36 cellular contexts compared by ENCODE assay signal in the genomic region with DNA sequence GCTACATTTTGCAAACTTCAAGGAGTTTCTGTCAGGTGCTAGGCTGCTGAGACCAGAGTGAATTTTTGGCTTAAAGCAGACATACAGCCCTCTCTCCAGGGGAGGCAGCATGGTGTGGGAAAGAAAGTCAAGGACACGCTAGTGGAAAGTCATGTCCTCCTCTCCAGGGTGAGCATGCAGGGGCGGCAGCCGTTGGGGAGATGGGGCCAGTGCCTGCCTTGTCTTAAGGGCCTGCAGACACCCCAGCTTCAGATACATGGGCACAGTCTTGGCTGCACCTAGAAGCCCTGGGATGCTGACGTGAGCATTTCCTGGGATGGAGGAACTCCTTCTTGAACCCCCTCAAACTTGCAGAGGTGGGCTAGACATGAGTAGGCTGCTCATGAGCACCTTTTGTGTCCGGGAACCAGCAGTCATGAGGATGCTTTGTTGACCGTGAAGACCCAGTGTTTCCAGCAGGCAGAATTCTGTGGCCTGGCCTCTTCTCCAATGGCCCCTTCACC. TPM values are rescaled to one million over a fixed set of nuclear protein-coding genes. Genes with fewer than 3 reads are reported as not detected.
"Had no signal": no experiment of that assay in that cellular context is flagged by ENCODE, and none has a peak within 500 bp of the region (broad histone marks: within the 10 kb centered on the region; RNA-seq: fewer than 3 reads in every experiment).

No MANE protein-coding gene starts in this region.

- H3K36me3 Mint-ChIP-seq: activated naive CD4-positive, alpha-beta T cell treated with anti-CD3 and anti-CD28 coated beads, Interleukin-2, amount 10 ng/mL, durations not matched to agents 7 days and 5 days; activated naive CD8-positive, alpha-beta T cell had no signal

- H3K9me3 Mint-ChIP-seq: activated CD4-positive, alpha-beta T cell treated with anti-CD3 and anti-CD28 coated beads, Interleukin-2, amount 10 ng/mL, durations not matched to agents 24 days and 14 days; activated CD8-positive, alpha-beta T cell treated with anti-CD3 and anti-CD28 coated beads for 36 hours; activated naive CD4-positive, alpha-beta T cell treated with anti-CD3 and anti-CD28 coated beads, Interleukin-2, amount 10 ng/mL, durations not matched to agents 7 days and 5 days; activated naive CD8-positive, alpha-beta T cell treated with anti-CD3 and anti-CD28 coated beads, Interleukin-2, amount 50 U/mL, for 24 hours; activated T-cell treated with anti-CD3 and anti-CD28 coated beads, Interleukin-2, amount 50 U/mL, for 72 hours; activated T-helper 17 cell treated with anti-CD3 and anti-CD28 coated beads, Interleukin-2, amount 50 U/mL, for 72 hours; central memory CD8-positive, alpha-beta T cell had no signal

- H3K4me3 ChIP-seq: Peyer's patch had no signal

- ATAC-seq: activated CD8-positive, alpha-beta T cell treated with anti-CD3 and anti-CD28 coated beads for 36 hours; activated naive CD8-positive, alpha-beta T cell treated with anti-CD3 and anti-CD28 coated beads, Interleukin-2, amount 50 U/mL, for 24 hours; activated T-cell treated with anti-CD3 and anti-CD28 coated beads, Interleukin-2, amount 50 U/mL, for 72 hours; activated T-helper 17 cell treated with anti-CD3 and anti-CD28 coated beads, Interleukin-2, amount 50 U/mL, for 72 hours; PC-3 had no signal

- H3K4me1 ChIP-seq: Peyer's patch had no signal

- H3K27ac Mint-ChIP-seq: activated CD4-positive, alpha-beta T cell treated with anti-CD3 and anti-CD28 coated beads, Interleukin-2, amount 10 ng/mL, durations not matched to agents 24 days and 14 days; activated CD8-positive, alpha-beta T cell treated with anti-CD3 and anti-CD28 coated beads for 36 hours; activated naive CD4-positive, alpha-beta T cell treated with anti-CD3 and anti-CD28 coated beads, Interleukin-2, amount 10 ng/mL, durations not matched to agents 7 days and 5 days; activated naive CD8-positive, alpha-beta T cell; activated naive CD8-positive, alpha-beta T cell treated with anti-CD3 and anti-CD28 coated beads, Interleukin-2, amount 50 U/mL, for 24 hours; activated T-cell treated with anti-CD3 and anti-CD28 coated beads, Interleukin-2, amount 50 U/mL, for 72 hours; activated T-helper 17 cell treated with anti-CD3 and anti-CD28 coated beads, Interleukin-2, amount 50 U/mL, for 72 hours had no signal

- H3K4me3 Mint-ChIP-seq: activated CD4-positive, alpha-beta T cell treated with anti-CD3 and anti-CD28 coated beads, Interleukin-2, amount 10 ng/mL, durations not matched to agents 24 days and 14 days; activated CD8-positive, alpha-beta T cell treated with anti-CD3 and anti-CD28 coated beads for 36 hours; activated naive CD4-positive, alpha-beta T cell treated with anti-CD3 and anti-CD28 coated beads, Interleukin-2, amount 10 ng/mL, durations not matched to agents 7 days and 5 days; activated naive CD8-positive, alpha-beta T cell; activated naive CD8-positive, alpha-beta T cell treated with anti-CD3 and anti-CD28 coated beads, Interleukin-2, amount 50 U/mL, for 24 hours; activated T-cell treated with anti-CD3 and anti-CD28 coated beads, Interleukin-2, amount 50 U/mL, for 72 hours; activated T-helper 17 cell treated with anti-CD3 and anti-CD28 coated beads, Interleukin-2, amount 50 U/mL, for 72 hours; central memory CD8-positive, alpha-beta T cell had no signal

- H3K27me3 Mint-ChIP-seq: activated CD4-positive, alpha-beta T cell treated with anti-CD3 and anti-CD28 coated beads, Interleukin-2, amount 10 ng/mL, durations not matched to agents 24 days and 14 days had no signal

- H3K27me3 ChIP-seq: brain microvascular endothelial cell, Peyer's patch had no signal

- H3K4me1 Mint-ChIP-seq: activated CD4-positive, alpha-beta T cell treated with anti-CD3 and anti-CD28 coated beads, Interleukin-2, amount 10 ng/mL, durations not matched to agents 24 days and 14 days; activated naive CD4-positive, alpha-beta T cell treated with anti-CD3 and anti-CD28 coated beads, Interleukin-2, amount 10 ng/mL, durations not matched to agents 7 days and 5 days; activated naive CD8-positive, alpha-beta T cell treated with anti-CD3 and anti-CD28 coated beads, Interleukin-2, amount 50 U/mL, for 24 hours; activated T-helper 17 cell treated with anti-CD3 and anti-CD28 coated beads, Interleukin-2, amount 50 U/mL, for 72 hours; central memory CD8-positive, alpha-beta T cell had no signal

- H3K27ac ChIP-seq: brain microvascular endothelial cell, KMS-11, Peyer's patch, WERI-Rb-1 had no signal

- DNase-seq: activated CD4-positive, alpha-beta T cell treated with anti-CD3 and anti-CD28 coated beads, Interleukin-2, amount 10 ng/mL, durations not matched to agents 24 days and 14 days; activated CD4-positive, alpha-beta T cell treated with anti-CD3 and anti-CD28 coated beads, Interleukin-2, amount 50 U/mL, for 4 hours; activated CD8-positive, alpha-beta T cell treated with anti-CD3 and anti-CD28 coated beads for 36 hours; activated naive CD4-positive, alpha-beta T cell treated with anti-CD3 and anti-CD28 coated beads, Interleukin-2, amount 10 ng/mL, durations not matched to agents 7 days and 5 days; activated naive CD8-positive, alpha-beta T cell treated with anti-CD3 and anti-CD28 coated beads, Interleukin-2, amount 50 U/mL, for 24 hours; activated T-cell treated with anti-CD3 and anti-CD28 coated beads, Interleukin-2, amount 50 U/mL, for 1 hour; activated T-cell treated with anti-CD3 and anti-CD28 coated beads, Interleukin-2, amount 50 U/mL, for 72 hours; amniotic stem cell; aorta; brain microvascular endothelial cell; NCI-H1092 treated with DMSO at 0.1 percent for 48 hours; NCI-H1417; NCI-H146; NCI-H187; NCI-H2029 treated with DMSO at 0.1 percent for 48 hours; NCI-H2107; NCI-H2171; NCI-H510A; NCI-H526; NCI-H748 treated with DMSO at 0.1 percent for 48 hours; NK-92 treated with Interleukin-12 subunit alpha and Interleukin-12 subunit beta, amount 100 ng/mL, for 24 hours; PC-3; Peyer's patch; RPMI8226; SIG-M5; T1000; WERI-Rb-1 had no signal

- H3K9me3 ChIP-seq: Peyer's patch had no signal

- H3K4me2 ChIP-seq: KMS-11 had no signal

- H3K36me3 ChIP-seq: brain microvascular endothelial cell, Peyer's patch, WERI-Rb-1 had no signal

RNA-seq across cellular contexts. Expression of a gene that starts 56.9 kb away (rescaled TPM):
- total RNA-seq: activated CD4-positive, alpha-beta T cell treated with anti-CD3 and anti-CD28 coated beads, Interleukin-2, amount 10 ng/mL, durations not matched to agents 24 days and 14 days; activated CD8-positive, alpha-beta memory T cell treated with anti-CD3 and anti-CD28 coated beads for 36 hours; activated CD8-positive, alpha-beta T cell treated with anti-CD3 and anti-CD28 coated beads for 36 hours; activated T-cell treated with anti-CD3 and anti-CD28 coated beads, Interleukin-2, amount 50 U/mL, for 72 hours; activated T-helper 17 cell treated with anti-CD3 and anti-CD28 coated beads, Interleukin-2, amount 50 U/mL, for 72 hours; LHCN-M2; M059J; T-helper 1 cell treated with Interleukin-12 subunit alpha and Interleukin-12 subunit beta and Interleukin-4 antibody, amounts not matched to agents 30 ng/mL and 1 ng/mL, for 36 hours; T-helper 2 cell treated with Interferon-gamma antibody and Interleukin-4, amounts not matched to agents 100 ng/mL and 5 ng/mL, for 36 hours had no signal
